ENCODE assay signal across 15 cellular contexts in the genomic region with DNA sequence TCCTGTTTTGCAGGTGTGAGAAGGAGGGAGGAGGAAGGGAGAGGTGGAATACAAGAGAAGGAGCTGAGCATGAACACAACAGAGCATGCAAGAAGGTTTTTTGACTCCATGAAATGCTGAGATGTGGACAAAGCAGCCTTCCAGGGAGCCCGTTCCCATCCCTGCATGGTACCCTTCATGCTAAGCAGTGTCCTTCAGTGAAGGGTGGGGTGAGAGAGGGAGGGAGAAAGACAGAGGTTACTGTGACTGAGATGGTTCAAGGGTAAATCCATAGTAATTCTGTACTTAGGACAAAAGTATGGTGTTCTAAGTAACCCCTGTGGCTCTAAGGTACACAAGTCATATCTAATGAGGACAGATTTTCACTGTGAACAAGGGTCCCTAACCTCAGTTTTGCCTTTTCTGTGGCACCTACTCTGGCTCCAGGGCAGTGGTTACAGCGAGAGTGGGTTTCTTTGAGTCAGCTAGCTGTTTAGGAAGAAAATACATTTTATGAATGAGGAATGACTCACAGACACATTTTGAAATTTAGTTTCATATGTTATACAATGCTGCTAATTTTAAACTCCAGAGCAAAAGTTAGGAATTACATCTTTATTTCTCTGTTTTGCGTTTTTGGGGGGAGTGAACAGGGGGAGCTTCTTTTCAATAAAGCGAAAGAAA.
DNase-seq lines count a peak whose midpoint lies in the region; ATAC-seq, FAIRE-seq and TF ChIP-seq lines count a peak whose summit lies in the region.
"Had no signal": no experiment of that assay in that cellular context is flagged by ENCODE, and none has a peak within 500 bp of the region (broad histone marks: within the 10 kb centered on the region; RNA-seq: fewer than 3 reads in every experiment).

No MANE protein-coding gene starts in this region.

- H3K27me3 ChIP-seq in keratinocyte (ENCODE audit: control insufficient read depth, extremely low read depth, insufficient read depth, low read length) = no peaks in the 10 kb centered on the region
- H3K27me3 ChIP-seq in HepG2 (ENCODE audit: control insufficient read depth in 1 of 2, insufficient read depth in 2 of 2, low read length in 2 of 2) = no peaks in the 10 kb centered on the region; a peak in 1 of 5 replicates
- H3K27me3 ChIP-seq: body of pancreas had no signal

- H3K79me2 ChIP-seq in keratinocyte (ENCODE audit: control insufficient read depth, insufficient read depth, low read length) (no peaks in the 10 kb centered on the region), HepG2 (ENCODE audit: insufficient read depth, low read length) (no peaks in the 10 kb centered on the region)

- ATAC-seq in GM19463 (IDR thresholded peaks at IDR 0.05; ENCODE audit: unreplicated experiment) = peak; percentile 52
- peak; percentile 97 to 98 for ATAC-seq in activated T-cell treated with anti-CD3 and anti-CD28 coated beads, Interleukin-2, amount 50 U/mL, for 72 hours (replicated peaks in 1 of 2)
- no peak for ATAC-seq in HG02840 (IDR thresholded peaks at IDR 0.05; ENCODE audit: low FRiP score, unreplicated experiment)
- ATAC-seq in HepG2 = no peak
- ATAC-seq: body of pancreas had no signal

- no peak overlapping the region for H2AFZ ChIP-seq in keratinocyte (ENCODE audit: control insufficient read depth, low read length)
- no peak overlapping the region for H2AFZ ChIP-seq in HepG2 (ENCODE audit: low read length)

- no peaks in the 10 kb centered on the region for H3K9me3 Mint-ChIP-seq in activated T-cell treated with anti-CD3 and anti-CD28 coated beads, Interleukin-2, amount 50 U/mL, for 72 hours
- H3K9me3 Mint-ChIP-seq: CD4-positive, alpha-beta memory T cell; naive B cell had no signal

- BruUV-seq in HepG2 (replicated peaks; lab: Mats Ljungman, UMichigan) = no TSS peak

- no peak for TF ChIP-seq RAD21 in HepG2 (CRISPR knock-in tag; IDR thresholded peaks at IDR 0.05)

- H3K9ac ChIP-seq in keratinocyte (ENCODE audit: control insufficient read depth, extremely low read depth, insufficient read depth, low read length) (no peak overlapping the region), HepG2 (ENCODE audit: insufficient read depth, low read depth, low read length) (no peak overlapping the region)

- POLR2A ChIA-PET in HepG2 (lab: Yijun Ruan, JAX) = no interaction called here

- in situ Hi-C loops in HepG2 (cut with HindIII; ENCODE audit: extremely low pct_ligation_motif_present, low pct_unique_long_range_greater_than_20kb) = loop anchor here (25.0 kb wide), 1 partner anchor 189 kb away; a partner anchor contains a TSS

- H3K4me1 ChIP-seq in keratinocyte (ENCODE audit: control insufficient read depth, extremely low read depth, insufficient read depth, low read length) (peaks cover 7% of the 10 kb centered on the region), HepG2 (ENCODE audit: insufficient read depth, low read length) (no peaks in the 10 kb centered on the region)
- H3K4me1 ChIP-seq: body of pancreas had no signal

- CTCF ChIA-PET in HepG2 (lab: Yijun Ruan, JAX; ENCODE audit: low intra/inter-chr PET ratio, low total read pairs) = no interaction called here

- no peak overlapping the region for H3K4me2 ChIP-seq in keratinocyte (ENCODE audit: control insufficient read depth, extremely low read depth, insufficient read depth, low read depth, low read length)
- H3K4me2 ChIP-seq in HepG2 (ENCODE audit: low read depth, low read length) = no peak overlapping the region

- FAIRE-seq in keratinocyte (lab: Jason Lieb, UNC) (peak; percentile 58), HepG2 (lab: Jason Lieb, UNC) (no peak)

- H4K20me1 ChIP-seq in keratinocyte (ENCODE audit: control insufficient read depth, extremely low read depth, insufficient read depth, low read length) (no peaks in the 10 kb centered on the region), HepG2 (ENCODE audit: insufficient read depth, low read length) (no peaks in the 10 kb centered on the region)

- no peaks in the 10 kb centered on the region for H3K36me3 Mint-ChIP-seq in activated T-cell treated with anti-CD3 and anti-CD28 coated beads, Interleukin-2, amount 50 U/mL, for 72 hours (ENCODE audit: insufficient read depth in 2 of 2)
- H3K36me3 Mint-ChIP-seq: CD4-positive, alpha-beta memory T cell; naive B cell had no signal

- intact Hi-C loops in HepG2 (cut with micrococcal nuclease; ENCODE audit: unreplicated experiment) = no loop called here

- no peak for TF ChIP-seq CTCF in GM12865 (IDR thresholded peaks at IDR 0.05; ENCODE audit: insufficient read depth, low read depth, low read length, missing control alignments)
- no peak for TF ChIP-seq CTCF in keratinocyte (optimal IDR thresholded peaks at IDR 0.05 in 1 of 3, IDR thresholded peaks at IDR 0.05 in 1 of 3, conservative IDR thresholded peaks at IDR 0.05 in 1 of 3; ENCODE audit: extremely low read depth in 1 of 3, insufficient read depth in 2 of 3, low read length in 3 of 3)
- TF ChIP-seq CTCF in HepG2 (CRISPR knock-in tag; IDR thresholded peaks at IDR 0.05) = no peak

- H3K9me1 ChIP-seq in keratinocyte (ENCODE audit: control insufficient read depth, extremely low read depth, insufficient read depth, low read length) = no peaks in the 10 kb centered on the region

- H3K4me3 ChIP-seq in GM12865 (ENCODE audit: low read depth, low read length) = no peak overlapping the region
- H3K4me3 ChIP-seq in keratinocyte (ENCODE audit: control insufficient read depth in 2 of 3, extremely low read depth in 1 of 3, insufficient read depth in 2 of 3, low read depth in 1 of 3, low read length in 3 of 3) = no peak overlapping the region
- H3K4me3 ChIP-seq in HepG2 (replicated peaks in 1 of 3; ENCODE audit: insufficient read depth in 1 of 3, low read depth in 2 of 3, low read length in 3 of 3) = no peak overlapping the region
- H3K4me3 ChIP-seq: body of pancreas had no signal

- no peaks in the 10 kb centered on the region for H3K36me3 ChIP-seq in keratinocyte (ENCODE audit: control insufficient read depth in 2 of 2, extremely low read depth in 1 of 2, insufficient read depth in 2 of 2, low read length in 2 of 2)
- H3K36me3 ChIP-seq in HepG2 (replicated peaks in 1 of 2; ENCODE audit: control insufficient read depth in 1 of 2, insufficient read depth in 2 of 2, low read length in 2 of 2) = no peaks in the 10 kb centered on the region

- DNase-seq in GM12865 (ENCODE audit: low read depth) (peak; percentile 12), keratinocyte (ENCODE audit: low read depth, low spot score) (no peak), ureter (ENCODE audit: low spot score) (no peak), HepG2 (ENCODE audit: low spot score) (no peak)
- peak; percentile 47 to 50 for DNase-seq in activated T-cell treated with anti-CD3 and anti-CD28 coated beads, Interleukin-2, amount 50 U/mL, for 72 hours
- DNase-seq: activated CD8-positive, alpha-beta memory T cell treated with anti-CD3 and anti-CD28 coated beads, Interleukin-2, amount 50 U/mL, for 48 hours; body of pancreas; CD4-positive, alpha-beta memory T cell; GF-D8; naive B cell; NCI-H146; NCI-H748 treated with DMSO at 0.1 percent for 48 hours; SHP77 had no signal

- dilution Hi-C loops in keratinocyte (cut with MboI; ENCODE audit: extremely low pct_ligation_motif_present, low sequenced_read_pairs) = no loop called here

- H3K9me3 ChIP-seq in keratinocyte (ENCODE audit: control insufficient read depth, low read depth, low read length) = no peaks in the 10 kb centered on the region
- H3K9me3 ChIP-seq in HepG2 (ENCODE audit: low read length) = no peaks in the 10 kb centered on the region
- H3K9me3 ChIP-seq: body of pancreas had no signal

- no peak overlapping the region for H3K4me3 Mint-ChIP-seq in activated T-cell treated with anti-CD3 and anti-CD28 coated beads, Interleukin-2, amount 50 U/mL, for 72 hours
- H3K4me3 Mint-ChIP-seq: CD4-positive, alpha-beta memory T cell; naive B cell had no signal

- no peak for TF ChIP-seq POLR2A in HepG2 (IDR thresholded peaks at IDR 0.05; ENCODE audit: insufficient read depth in 1 of 2, low read depth in 2 of 2, low read length in 2 of 2)

- 13% methylated on average over 4 of the region's 4 CpGs for WGBS in HepG2 (ENCODE audit: low lambda C conversion rate)

- no peak overlapping the region for H3K27ac ChIP-seq in keratinocyte (ENCODE audit: control insufficient read depth, insufficient read depth, low read length)
- H3K27ac ChIP-seq in HepG2 (ENCODE audit: extremely low read length, insufficient read depth, low read length) = no peak overlapping the region
- H3K27ac ChIP-seq: body of pancreas had no signal

- H3K27ac Mint-ChIP-seq in activated T-cell treated with anti-CD3 and anti-CD28 coated beads, Interleukin-2, amount 50 U/mL, for 72 hours = peak overlapping the region; percentile 10
- H3K27ac Mint-ChIP-seq: CD4-positive, alpha-beta memory T cell; naive B cell had no signal

- peaks cover 11% of the 10 kb centered on the region for H3K4me1 Mint-ChIP-seq in activated T-cell treated with anti-CD3 and anti-CD28 coated beads, Interleukin-2, amount 50 U/mL, for 72 hours (ENCODE audit: low read depth)
- H3K4me1 Mint-ChIP-seq: naive B cell had no signal

- no peak for TF ChIP-seq EP300 in HepG2 (IDR thresholded peaks at IDR 0.05; ENCODE audit: low read depth in 2 of 2, low read length in 2 of 2)
- TF ChIP-seq EP300 in HepG2 (CRISPR knock-in tag; IDR thresholded peaks at IDR 0.05; ENCODE audit: borderline replicate concordance) = no peak

- H3K27me3 Mint-ChIP-seq in activated T-cell treated with anti-CD3 and anti-CD28 coated beads, Interleukin-2, amount 50 U/mL, for 72 hours (ENCODE audit: low read depth) = no peaks in the 10 kb centered on the region
- H3K27me3 Mint-ChIP-seq: CD4-positive, alpha-beta memory T cell; naive B cell had no signal

TF ChIP-seq in HepG2, 621 proteins besides CTCF, POLR2A, EP300 and RAD21 (continues in another document):
- TF ChIP-seq, protein P1, sequence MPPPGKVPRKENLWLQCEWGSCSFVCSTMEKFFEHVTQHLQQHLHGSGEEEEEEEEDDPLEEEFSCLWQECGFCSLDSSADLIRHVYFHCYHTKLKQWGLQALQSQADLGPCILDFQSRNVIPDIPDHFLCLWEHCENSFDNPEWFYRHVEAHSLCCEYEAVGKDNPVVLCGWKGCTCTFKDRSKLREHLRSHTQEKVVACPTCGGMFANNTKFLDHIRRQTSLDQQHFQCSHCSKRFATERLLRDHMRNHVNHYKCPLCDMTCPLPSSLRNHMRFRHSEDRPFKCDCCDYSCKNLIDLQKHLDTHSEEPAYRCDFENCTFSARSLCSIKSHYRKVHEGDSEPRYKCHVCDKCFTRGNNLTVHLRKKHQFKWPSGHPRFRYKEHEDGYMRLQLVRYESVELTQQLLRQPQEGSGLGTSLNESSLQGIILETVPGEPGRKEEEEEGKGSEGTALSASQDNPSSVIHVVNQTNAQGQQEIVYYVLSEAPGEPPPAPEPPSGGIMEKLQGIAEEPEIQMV (CRISPR knock-in tag; IDR thresholded peaks at IDR 0.05; ENCODE audit: low read depth) = no peak
- TF ChIP-seq NCOA5 (CRISPR knock-in tag; IDR thresholded peaks at IDR 0.05) (no peak), PPARG (CRISPR knock-in tag; conservative IDR thresholded peaks at IDR 0.05) (no peak), DR1 (CRISPR knock-in tag; IDR thresholded peaks at IDR 0.05) (no peak)

Comparison
In these comparisons a context has a peak if more than half of its experiments do, and no peak if none do; other contexts are left out.
1. DNase-seq: peak in GM12865 (single experiment) and activated T-cell treated with anti-CD3 and anti-CD28 coated beads, Interleukin-2, amount 50 U/mL, for 72 hours (2 of 2); none in keratinocyte (single experiment), ureter (single experiment) and HepG2 (single experiment).
2. ATAC-seq: peak in GM19463 (single experiment) and activated T-cell treated with anti-CD3 and anti-CD28 coated beads, Interleukin-2, amount 50 U/mL, for 72 hours (2 of 2); none in HG02840 (single experiment) and HepG2 (single experiment).